Comparison of ENCODE assay signal across 1 cellular context in the genomic region with DNA sequence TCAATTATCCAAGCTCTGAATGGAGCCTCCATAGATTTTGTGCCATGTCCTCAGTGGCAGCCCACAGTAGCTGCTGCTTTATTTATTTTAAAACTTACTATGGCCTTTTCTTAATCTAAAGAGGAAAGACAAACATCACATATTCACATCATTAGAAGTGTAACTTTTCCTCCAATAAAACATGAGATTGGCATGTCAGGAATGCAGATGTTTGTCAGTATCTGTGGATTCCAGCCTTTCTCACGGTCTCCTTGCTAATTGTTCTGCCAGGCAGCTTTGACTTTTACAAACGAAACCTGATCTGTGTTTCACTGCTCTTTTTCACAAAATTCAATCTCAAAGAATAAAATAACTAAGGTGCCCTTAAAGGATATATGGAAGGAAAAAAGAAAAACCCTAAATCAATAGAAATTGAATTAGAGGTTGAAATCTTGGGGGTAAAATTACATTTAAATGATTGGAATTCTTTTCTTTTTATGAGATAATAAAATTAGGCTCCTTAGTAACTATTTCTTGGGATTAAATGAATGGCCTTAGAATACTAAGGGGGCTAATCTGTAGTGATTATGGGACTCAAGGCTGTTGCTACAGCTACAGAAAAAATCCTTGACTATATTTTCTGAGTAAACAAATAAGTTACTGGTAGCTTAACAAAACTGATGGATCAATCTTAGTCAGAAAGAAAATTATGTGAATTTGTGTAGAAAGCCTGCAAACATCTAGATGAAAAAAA.
TF ChIP-seq lines count a peak whose summit lies in the region.

No MANE protein-coding gene starts in this region.

TF ChIP-seq in H1, 55 proteins besides CTCF, POLR2A, EP300 and RAD21 (continued from another document):
- TF ChIP-seq, protein P1, sequence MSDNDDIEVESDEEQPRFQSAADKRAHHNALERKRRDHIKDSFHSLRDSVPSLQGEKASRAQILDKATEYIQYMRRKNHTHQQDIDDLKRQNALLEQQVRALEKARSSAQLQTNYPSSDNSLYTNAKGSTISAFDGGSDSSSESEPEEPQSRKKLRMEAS (IDR thresholded peaks at IDR 0.05) = no peak
- TF ChIP-seq NANOG (IDR thresholded peaks at IDR 0.05; ENCODE audit: insufficient read depth, low read depth, low read length, poor library complexity, severe bottlenecking) (peak; percentile 22), USF2 (IDR thresholded peaks at IDR 0.05; ENCODE audit: low read length) (no peak), MAFK (IDR thresholded peaks at IDR 0.05; ENCODE audit: low read depth, low read length) (no peak), CHD7 (IDR thresholded peaks at IDR 0.05; ENCODE audit: insufficient replicate concordance, low read length) (no peak), TAF1 (IDR thresholded peaks at IDR 0.05; ENCODE audit: low read depth, low read length) (no peak), TEAD4 (IDR thresholded peaks at IDR 0.05; ENCODE audit: low read depth, low read length) (peak; percentile 89), HDAC2 (IDR thresholded peaks at IDR 0.05; ENCODE audit: borderline replicate concordance in 1 of 2, low read depth in 2 of 2, low read length in 2 of 2) (no peak), SIN3A (conservative IDR thresholded peaks at IDR 0.05 in 1 of 2, IDR thresholded peaks at IDR 0.05 in 1 of 2; ENCODE audit: low read depth in 1 of 2, low read length in 2 of 2) (no peak), SP1 (IDR thresholded peaks at IDR 0.05; ENCODE audit: low read depth, low read length) (peak; percentile 43; the same call in 1 of the 2 replicates)
